ENCODE assay signal across 27 cellular contexts in genomic region chr17:81543756-81544155, GRCh38.
"Had no signal": no experiment of that assay in that cellular context is flagged by ENCODE, and none has a peak within 500 bp of the region (broad histone marks: within the 10 kb centered on the region; RNA-seq: fewer than 3 reads in every experiment).

No MANE protein-coding gene starts in this region.

- H3K27ac ChIP-seq: esophagus squamous epithelium, ovary, skin epidermis, spleen, testis, tibial artery had no signal

- H3K4me1 Mint-ChIP-seq: immature natural killer cell; mesothelial cell of epicardium; neural crest cell; stimulated activated memory B cell treated with anti-CD40 and anti-IgM and Interleukin-4, amounts not matched to agents 10 μg/mL and 1 μg/mL and 100 μg/mL, for 72 hours had no signal

- H3K4me1 ChIP-seq: esophagus squamous epithelium, testis, tibial artery had no signal

- ATAC-seq: effector memory CD8-positive, alpha-beta T cell; mucosa of descending colon; natural killer cell treated with Interleukin-12 subunit alpha and Interleukin-12 subunit beta and Interleukin-15 and Interleukin-18, amount 100 ng/mL, for 72 hours; right cardiac atrium; stimulated activated memory B cell treated with anti-CD40 and anti-IgM and Interleukin-4, amounts not matched to agents 10 μg/mL and 1 μg/mL and 100 μg/mL, for 72 hours; stimulated activated naive CD8-positive, alpha-beta T cell treated with anti-CD3 and anti-CD28 coated beads, Interleukin-15, Interleukin-2, amounts not matched to agents 100 U/mL and 50 U/mL, for 24 hours had no signal

- DNase-seq: cerebellar nuclear complex; cortex of kidney; effector memory CD8-positive, alpha-beta T cell; erythroblast; esophagus squamous epithelium; foreskin melanocyte; glutamatergic neuron; hypothalamus; immature natural killer cell; islet precursor cell; mesenchymal stem cell; mucosa of descending colon; naive B cell; ovary; spleen; stimulated activated CD4-positive, alpha-beta T cell treated with anti-CD3 and anti-CD28 coated beads, Interleukin-4, amount 100 ng/mL, for 4 hours; stimulated activated naive CD8-positive, alpha-beta T cell treated with anti-CD3 and anti-CD28 coated beads, Interleukin-15, Interleukin-2, amounts not matched to agents 100 U/mL and 50 U/mL, for 24 hours; testis; tibial artery had no signal

- H3K27me3 ChIP-seq: esophagus squamous epithelium, ovary, spleen, testis, tibial artery had no signal

- FAIRE-seq: endometrium had no signal

- H3K27ac Mint-ChIP-seq: effector memory CD8-positive, alpha-beta T cell; immature natural killer cell; mesothelial cell of epicardium; naive B cell; natural killer cell treated with Interleukin-12 subunit alpha and Interleukin-12 subunit beta and Interleukin-15 and Interleukin-18, amount 100 ng/mL, for 72 hours; stimulated activated memory B cell treated with anti-CD40 and anti-IgM and Interleukin-4, amounts not matched to agents 10 μg/mL and 1 μg/mL and 100 μg/mL, for 72 hours; type B pancreatic cell had no signal

- H3K36me3 Mint-ChIP-seq: natural killer cell treated with Interleukin-12 subunit alpha and Interleukin-12 subunit beta and Interleukin-15 and Interleukin-18, amount 100 ng/mL, for 72 hours; type B pancreatic cell had no signal

- H3K36me3 ChIP-seq: ovary had no signal

- H3K4me3 Mint-ChIP-seq: effector memory CD8-positive, alpha-beta T cell; immature natural killer cell; mesothelial cell of epicardium; naive B cell; natural killer cell treated with Interleukin-12 subunit alpha and Interleukin-12 subunit beta and Interleukin-15 and Interleukin-18, amount 100 ng/mL, for 72 hours; stimulated activated memory B cell treated with anti-CD40 and anti-IgM and Interleukin-4, amounts not matched to agents 10 μg/mL and 1 μg/mL and 100 μg/mL, for 72 hours; type B pancreatic cell had no signal

- H3K9me3 ChIP-seq: esophagus squamous epithelium, mucosa of descending colon, ovary, spleen, testis, tibial artery had no signal

- H3K27me3 Mint-ChIP-seq: natural killer cell treated with Interleukin-12 subunit alpha and Interleukin-12 subunit beta and Interleukin-15 and Interleukin-18, amount 100 ng/mL, for 72 hours; stimulated activated memory B cell treated with anti-CD40 and anti-IgM and Interleukin-4, amounts not matched to agents 10 μg/mL and 1 μg/mL and 100 μg/mL, for 72 hours; type B pancreatic cell had no signal

- H3K9me3 Mint-ChIP-seq: effector memory CD8-positive, alpha-beta T cell; immature natural killer cell; mesothelial cell of epicardium; naive B cell; natural killer cell treated with Interleukin-12 subunit alpha and Interleukin-12 subunit beta and Interleukin-15 and Interleukin-18, amount 100 ng/mL, for 72 hours; neural crest cell; stimulated activated memory B cell treated with anti-CD40 and anti-IgM and Interleukin-4, amounts not matched to agents 10 μg/mL and 1 μg/mL and 100 μg/mL, for 72 hours; type B pancreatic cell had no signal

- H3K4me3 ChIP-seq: esophagus squamous epithelium, mucosa of descending colon, ovary, skin epidermis, spleen, testis, tibial artery had no signal
